26 cellular contexts compared by ENCODE assay signal in the genomic region with DNA sequence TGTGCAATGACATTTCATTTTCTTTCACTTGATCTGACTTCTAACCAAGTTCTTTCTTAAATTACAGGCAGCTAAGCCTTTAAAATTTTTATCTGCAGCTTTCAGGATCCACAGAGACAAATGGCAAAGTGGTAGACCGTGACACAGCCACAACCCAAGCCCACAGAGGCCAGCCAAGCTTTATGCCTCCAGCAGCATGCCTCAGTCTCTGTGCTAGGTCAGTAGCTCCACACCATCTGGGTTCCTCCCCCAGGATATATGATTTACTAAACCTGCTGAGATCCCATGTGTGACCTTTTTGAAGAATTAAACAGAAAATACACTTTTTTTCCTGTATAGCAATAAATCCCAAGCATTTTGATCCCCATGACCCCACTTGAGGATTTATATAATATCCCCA.
"Had no signal": no experiment of that assay in that cellular context is flagged by ENCODE, and none has a peak within 500 bp of the region (broad histone marks: within the 10 kb centered on the region; RNA-seq: fewer than 3 reads in every experiment).

No MANE protein-coding gene starts in this region.

- H3K36me3 ChIP-seq: colonic mucosa, gastrocnemius medialis, neutrophil, pancreas, right lobe of liver, tibial artery had no signal

- H3K4me3 Mint-ChIP-seq: dendritic cell treated with granulocyte-macrophage colony-stimulating factor and Interleukin-4, amounts not matched to agents 40 ng/mL and 50 ng/mL, for 4 days; endodermal cell; naive thymus-derived CD4-positive, alpha-beta T cell; type B pancreatic cell had no signal

- H3K9me3 ChIP-seq: colonic mucosa, gastrocnemius medialis, neutrophil, pancreas, right lobe of liver, testis, tibial artery had no signal

- H3K27me3 ChIP-seq: colonic mucosa, gastrocnemius medialis, neutrophil, pancreas, right lobe of liver, testis, tibial artery had no signal

- H3K27me3 Mint-ChIP-seq: dendritic cell treated with granulocyte-macrophage colony-stimulating factor and Interleukin-4, amounts not matched to agents 40 ng/mL and 50 ng/mL, for 4 days; type B pancreatic cell had no signal

- H3K9me3 Mint-ChIP-seq: dendritic cell treated with granulocyte-macrophage colony-stimulating factor and Interleukin-4, amounts not matched to agents 40 ng/mL and 50 ng/mL, for 4 days; type B pancreatic cell had no signal

- H3K4me1 ChIP-seq: colonic mucosa, gastrocnemius medialis, pancreas, right lobe of liver, testis, tibial artery had no signal

- H3K36me3 Mint-ChIP-seq: type B pancreatic cell had no signal

- ATAC-seq: esophagus mucosa; gastrocnemius medialis; left lobe of liver; naive thymus-derived CD4-positive, alpha-beta T cell; pancreas; right lobe of liver had no signal

- H3K27ac ChIP-seq: colonic mucosa, epithelial cell of prostate, gastrocnemius medialis, neutrophil, pancreas, right lobe of liver, testis, tibial artery had no signal

- H3K4me3 ChIP-seq: colonic mucosa, gastrocnemius medialis, lung, pancreas, right lobe of liver, testis, tibial artery had no signal

- DNase-seq: colonic mucosa; effector CD8-positive, alpha-beta T cell; endodermal cell; foreskin fibroblast; gastrocnemius medialis; head of caudate nucleus; mesenchymal stem cell; midbrain; naive thymus-derived CD4-positive, alpha-beta T cell; pancreas; retina; right lobe of liver; small intestine; stimulated activated CD4-positive, alpha-beta T cell treated with anti-CD3 and anti-CD28 coated beads, Interleukin-15, amount 100 ng/mL, for 24 hours; stimulated activated CD4-positive, alpha-beta T cell treated with anti-CD3 and anti-CD28 coated beads, Interleukin-2, amount 100 ng/mL, for 48 hours; stimulated activated naive CD4-positive, alpha-beta T cell; substantia nigra; testis; tibial artery had no signal

- H3K27ac Mint-ChIP-seq: dendritic cell treated with granulocyte-macrophage colony-stimulating factor and Interleukin-4, amounts not matched to agents 40 ng/mL and 50 ng/mL, for 4 days; endodermal cell; type B pancreatic cell had no signal
